12 cellular contexts compared by ENCODE assay signal in genomic region chr20:31548823-31549512, GRCh38. TPM values are rescaled to one million over a fixed set of nuclear protein-coding genes. Genes with fewer than 3 reads are reported as not detected.
DNase-seq lines count a peak whose midpoint lies in the region; FAIRE-seq and TF ChIP-seq lines count a peak whose summit lies in the region.
"Had no signal": no experiment of that assay in that cellular context is flagged by ENCODE, and none has a peak within 500 bp of the region (broad histone marks: within the 10 kb centered on the region; RNA-seq: fewer than 3 reads in every experiment).

No MANE protein-coding gene starts in this region.

- no peak for DNase-seq in MCF 10A (ENCODE audit: unreplicated experiment)
- no peak for DNase-seq in breast epithelium (ENCODE audit: low spot score in 2 of 2)
- DNase-seq in RCC 7860 (ENCODE audit: low spot score) = peak; percentile 33
- no peak for DNase-seq in endodermal cell
- no peak for DNase-seq in thyroid gland
- DNase-seq in adrenal gland = no peak
- no peak for DNase-seq in effector CD4-positive, alpha-beta T cell
- no peak for DNase-seq in stimulated activated CD8-positive, alpha-beta memory T cell treated with anti-CD3 and anti-CD28 coated beads, Interleukin-4, amount 100 ng/mL, for 48 hours
- DNase-seq: activated CD4-positive, alpha-beta T cell treated with anti-CD3 and anti-CD28 coated beads, Interleukin-2, amount 50 U/mL, for 1 hour; NCI-H1694 treated with DMSO at 0.1 percent for 48 hours had no signal

- H3K27me3 ChIP-seq in breast epithelium (no peaks in the 10 kb centered on the region), endodermal cell (ENCODE audit: control insufficient read depth, insufficient read depth, low read length, poor library complexity, severe bottlenecking) (no peaks in the 10 kb centered on the region), thyroid gland (no peaks in the 10 kb centered on the region), adrenal gland (no peaks in the 10 kb centered on the region)
- H3K27me3 ChIP-seq: gastroesophageal sphincter had no signal

- no peaks in the 10 kb centered on the region for H3K27me3 Mint-ChIP-seq in MCF 10A (ENCODE audit: insufficient read depth, unreplicated experiment)
- no peaks in the 10 kb centered on the region for H3K27me3 Mint-ChIP-seq in endodermal cell (ENCODE audit: insufficient read depth)
- H3K27me3 Mint-ChIP-seq: memory B cell had no signal

- no peak for FAIRE-seq in RCC 7860 (lab: Jason Lieb, UNC)

- H3K27ac Mint-ChIP-seq in MCF 10A (ENCODE audit: low read depth, unreplicated experiment) (no peak overlapping the region), endodermal cell (peak overlapping the region; percentile 76)

- H3K4me1 Mint-ChIP-seq in MCF 10A (ENCODE audit: insufficient read depth, unreplicated experiment) = peaks cover 14% of the 10 kb centered on the region
- H3K4me1 Mint-ChIP-seq in endodermal cell = peaks cover 3% of the 10 kb centered on the region

- H3K4me3 ChIP-seq in breast epithelium = no peak overlapping the region
- H3K4me3 ChIP-seq in endodermal cell (ENCODE audit: low read length) = no peak overlapping the region
- H3K4me3 ChIP-seq in thyroid gland (replicated peaks in 1 of 3) = no peak overlapping the region
- H3K4me3 ChIP-seq in adrenal gland = no peak overlapping the region

- WGBS in endodermal cell (ENCODE audit: insufficient coverage in 1 of 2, insufficient read length in 1 of 2), 2 experiments = 94 to 99% methylated on average over 7 to 11 of the region's 11 CpGs
- 90 to 94% methylated on average over 7 to 11 of the region's 11 CpGs for WGBS in thyroid gland, 2 donors
- WGBS in adrenal gland, 4 donors = 85 to 95% (median 87%) methylated on average over 4 to 11 of the region's 11 CpGs

- H3K27ac ChIP-seq in breast epithelium (no peak overlapping the region), endodermal cell (ENCODE audit: low read depth, low read length) (no peak overlapping the region), thyroid gland (peak overlapping the region in 2 of 3 donors; percentile 87 to 90), adrenal gland (no peak overlapping the region)

- CTCF ChIA-PET in MCF 10A (lab: Yijun Ruan, JAX) = interaction anchor here (0.6 to 21.4 kb wide), 8 partner anchors 10 to 364 kb away, joined by 3 to 278 read pairs (median 4); partner anchors contain the start of genes DEFB118 and HM13

- H3K4me1 ChIP-seq in breast epithelium (no peaks in the 10 kb centered on the region), endodermal cell (ENCODE audit: control insufficient read depth, insufficient read depth, low read length) (no peaks in the 10 kb centered on the region), thyroid gland (peaks cover 51 to 73% of the 10 kb centered on the region in 2 donors), adrenal gland (replicated peaks in 1 of 2) (peaks cover 9 to 20% of the 10 kb centered on the region in 2 donors)

- H3K9me3 Mint-ChIP-seq in MCF 10A (ENCODE audit: unreplicated experiment) = no peaks in the 10 kb centered on the region
- no peaks in the 10 kb centered on the region for H3K9me3 Mint-ChIP-seq in endodermal cell
- H3K9me3 Mint-ChIP-seq: memory B cell had no signal

- H3K9ac ChIP-seq in endodermal cell (ENCODE audit: extremely low read depth, low read length, poor library complexity, severe bottlenecking) = no peak overlapping the region

- no peaks in the 10 kb centered on the region for H3K36me3 ChIP-seq in breast epithelium
- peaks cover 68% of the 10 kb centered on the region for H3K36me3 ChIP-seq in endodermal cell (ENCODE audit: control insufficient read depth, insufficient read depth, low read length)
- peaks cover 8 to 22% of the 10 kb centered on the region in 2 donors for H3K36me3 ChIP-seq in thyroid gland
- H3K36me3 ChIP-seq in adrenal gland (replicated peaks in 1 of 2) = peaks cover 0 to 59% of the 10 kb centered on the region in 2 donors

- intact Hi-C loops in MCF 10A (cut with micrococcal nuclease) = no loop called here
- intact Hi-C loops in breast epithelium (cut with DNase I; ENCODE audit: low total_unique reads) = no loop called here
- intact Hi-C loops in thyroid gland (cut with DNase I) = no loop called here
- intact Hi-C loops in adrenal gland (cut with DNase I) = no loop called here

- H3K4me3 Mint-ChIP-seq in MCF 10A (ENCODE audit: unreplicated experiment) = peak overlapping the region; percentile 82
- H3K4me3 Mint-ChIP-seq in endodermal cell = peak overlapping the region; percentile 67

- TF ChIP-seq POLR2A in breast epithelium (IDR thresholded peaks at IDR 0.05) (no peak), thyroid gland (IDR thresholded peaks at IDR 0.05) (no peak), adrenal gland (IDR thresholded peaks at IDR 0.05) (no peak)

- POLR2A ChIA-PET in MCF 10A (lab: Yijun Ruan, JAX) = interaction anchor here (0.6 to 3.8 kb wide), 13 partner anchors 7 to 178 kb away, joined by 3 to 32 read pairs (median 14); partner anchors contain the start of gene ID1

- H3K9me3 ChIP-seq in breast epithelium = no peaks in the 10 kb centered on the region
- no peaks in the 10 kb centered on the region for H3K9me3 ChIP-seq in endodermal cell (ENCODE audit: control insufficient read depth, low read length)
- no peaks in the 10 kb centered on the region for H3K9me3 ChIP-seq in thyroid gland
- no peaks in the 10 kb centered on the region for H3K9me3 ChIP-seq in adrenal gland (replicated peaks in 1 of 3)
- H3K9me3 ChIP-seq: gastroesophageal sphincter had no signal

- TF ChIP-seq CTCF in MCF 10A (IDR thresholded peaks at IDR 0.05; ENCODE audit: unreplicated experiment) = no peak
- TF ChIP-seq CTCF in breast epithelium (IDR thresholded peaks at IDR 0.05) = no peak
- no peak for TF ChIP-seq CTCF in endodermal cell (conservative IDR thresholded peaks at IDR 0.05)
- TF ChIP-seq CTCF in thyroid gland (IDR thresholded peaks at IDR 0.05) = no peak
- TF ChIP-seq CTCF in adrenal gland (IDR thresholded peaks at IDR 0.05) = no peak

- peaks cover 74% of the 10 kb centered on the region for H3K36me3 Mint-ChIP-seq in MCF 10A (ENCODE audit: insufficient read depth, unreplicated experiment)
- H3K36me3 Mint-ChIP-seq in endodermal cell (ENCODE audit: low read depth) = peaks cover 80% of the 10 kb centered on the region

- no TSS peak for BruUV-seq in MCF 10A (replicated peaks; lab: Mats Ljungman, UMichigan)

RNA-seq across cellular contexts. Expression of gene HM13, which starts 34.7 kb away (rescaled TPM):
- total RNA-seq in MCF 10A (2022) (276 and 338 TPM in 2 replicates), breast epithelium (10 to 100 TPM; 44.2 to 73.7 (median 53.1) TPM), endodermal cell (100 to 1,000 TPM; 120 to 206 TPM), thyroid gland (100 to 1,000 TPM in 2 of 4 donors, 10 to 100 TPM in 2; 82.8 to 136 (median 111) TPM), adrenal gland (100 to 1,000 TPM in 6 of 8 donors, 10 to 100 TPM in 2; 80.5 to 356 (median 153) TPM)
- 85.1 TPM for polyA plus RNA-seq in endodermal cell (2013, experiment 1 of 2)
- 81.4 TPM for polyA plus RNA-seq in endodermal cell (2013, experiment 2 of 2)
- 100 to 1,000 TPM; 177 to 241 (median 236) TPM for polyA plus RNA-seq in adrenal gland

RNA-seq across cellular contexts. Expression of gene ID1, which starts 56.1 kb away (rescaled TPM):
- 35.7 and 38.4 TPM in 2 replicates for total RNA-seq in MCF 10A (2022)
- 100 to 1,000 TPM; 156 to 407 (median 270) TPM for total RNA-seq in breast epithelium
- 100 to 1,000 TPM; 380 to 447 TPM for total RNA-seq in endodermal cell
- 223 TPM for polyA plus RNA-seq in endodermal cell (2013, experiment 1 of 2)
- 194 TPM for polyA plus RNA-seq in endodermal cell (2013, experiment 2 of 2)
- total RNA-seq in thyroid gland = 1,000 to 10,000 TPM; 1,083 to 1,350 (median 1,205) TPM
- total RNA-seq in adrenal gland = 100 to 1,000 TPM in 7 of 8 donors, 10 to 100 TPM in 1; 60.7 to 468 (median 113) TPM
- polyA plus RNA-seq in adrenal gland = 100 to 1,000 TPM in 2 of 3 donors, 10 to 100 TPM in 1; 19.8 to 357 (median 192) TPM

Comparison
In these comparisons a context has a peak if more than half of its experiments do, and no peak if none do; other contexts are left out.
1. H3K27ac ChIP-seq: peak in thyroid gland (2 of 3); none in breast epithelium (0 of 2), endodermal cell (single experiment) and adrenal gland (0 of 5).